In genomic region chr9:116450378-116451139, GRCh38 we compare ENCODE assay signal across 8 cellular contexts.
DNase-seq lines count a peak whose midpoint lies in the region; ATAC-seq, FAIRE-seq and TF ChIP-seq lines count a peak whose summit lies in the region.

No MANE protein-coding gene starts in this region.

- CTCF ChIA-PET in GM12878 (lab: Yijun Ruan, JAX) (interaction anchor here (0.6 kb wide), 1 partner anchor 35 kb away, joined by 3 read pairs; no protein-coding TSS in a partner anchor), Calu3 (lab: Charles Lee) (no interaction called here)

- FAIRE-seq in GM12878 (lab: Jason Lieb, UNC) = no peak

- H4K20me1 ChIP-seq in GM12878 (ENCODE audit: control insufficient read depth, insufficient read depth) = no peaks in the 10 kb centered on the region

- H3K36me3 ChIP-seq in GM12878 (ENCODE audit: control insufficient read depth in 2 of 2, insufficient read depth in 2 of 2, low read length in 1 of 2) (no peaks in the 10 kb centered on the region), skeletal muscle satellite cell (ENCODE audit: insufficient read depth, low read length) (no peaks in the 10 kb centered on the region), HAP-1 (replicated peaks) (no peaks in the 10 kb centered on the region)

- H2AFZ ChIP-seq in GM12878 (ENCODE audit: control insufficient read depth, low read depth, low read length) = no peak overlapping the region

- H3K27me3 ChIP-seq in GM12878 (replicated peaks in 1 of 2; ENCODE audit: control insufficient read depth in 2 of 2, insufficient read depth in 2 of 2, low read length in 1 of 2) (no peaks in the 10 kb centered on the region), skeletal muscle satellite cell (ENCODE audit: control insufficient read depth, insufficient read depth, low read length) (no peaks in the 10 kb centered on the region), HAP-1 (ENCODE audit: low read depth) (no peaks in the 10 kb centered on the region)

- intact Hi-C loops in GM12878 (cut with micrococcal nuclease; ENCODE audit: unreplicated experiment) (loop anchor here (2.0 kb wide), 1 partner anchor 70 kb away; no protein-coding TSS in a partner anchor), Calu3 (cut with micrococcal nuclease; ENCODE audit: unreplicated experiment) (no loop called here)

- TF ChIP-seq EP300 in GM12878 (IDR thresholded peaks at IDR 0.05; ENCODE audit: borderline replicate concordance in 1 of 2, control insufficient read depth in 1 of 2, low read depth in 2 of 2, low read length in 2 of 2) = 0 out of 4 replicates have a peak, but pooled peaks of 1 of the 2 experiments have one; percentile 24

- POLR2A ChIA-PET in GM12878 (lab: Charles Lee) = no interaction called here

- DNase-seq in GM12878 (ENCODE audit: low read depth, low spot score) (peak; percentile 51), HPDE6-E6E7 (ENCODE audit: extremely low spot score) (no peak), Calu3 (no peak), HAP-1 (ENCODE audit: low spot score in 2 of 2) (no peak)

- H3K4me3 Mint-ChIP-seq in Calu3 (ENCODE audit: low read depth, unreplicated experiment) = no peak overlapping the region
- H3K4me3 Mint-ChIP-seq in activated T-helper 17 cell treated with anti-CD3 and anti-CD28 coated beads, Interleukin-2, amount 50 U/mL, for 72 hours = no peak overlapping the region

- WGBS in GM12878 (ENCODE audit: insufficient coverage, insufficient replicate concordance, low lambda C conversion rate, missing lambda C conversion rate) = 29% methylated on average over 3 of the region's 3 CpGs

- no peak overlapping the region for H3K27ac Mint-ChIP-seq in Calu3 (ENCODE audit: unreplicated experiment)
- H3K27ac Mint-ChIP-seq in activated T-helper 17 cell treated with anti-CD3 and anti-CD28 coated beads, Interleukin-2, amount 50 U/mL, for 72 hours = no peak overlapping the region

- no peak overlapping the region for H3K4me3 ChIP-seq in GM12878
- no peak overlapping the region for H3K4me3 ChIP-seq in skeletal muscle satellite cell (ENCODE audit: low read length)
- H3K4me3 ChIP-seq in HAP-1 = no peak overlapping the region

- no peak for TF ChIP-seq RAD21 in GM12878 (IDR thresholded peaks at IDR 0.05; ENCODE audit: insufficient read depth, low read depth, low read length)

- RAD21 ChIA-PET in GM12878 (lab: Charles Lee; ENCODE audit: unreplicated experiment) = interaction anchor here (1.1 kb wide), 1 partner anchor 15 kb away, joined by 3 read pairs; no protein-coding TSS in a partner anchor

- peaks cover 5% of the 10 kb centered on the region for H3K9me3 Mint-ChIP-seq in Calu3 (ENCODE audit: low read depth, unreplicated experiment)
- H3K9me3 Mint-ChIP-seq in activated T-helper 17 cell treated with anti-CD3 and anti-CD28 coated beads, Interleukin-2, amount 50 U/mL, for 72 hours = no peaks in the 10 kb centered on the region

- H3K4me1 ChIP-seq in GM12878 (ENCODE audit: control insufficient read depth, insufficient read depth, low read length) (peaks cover 9% of the 10 kb centered on the region), skeletal muscle satellite cell (ENCODE audit: control insufficient read depth, insufficient read depth, low read length) (peaks cover 8% of the 10 kb centered on the region), HAP-1 (no peaks in the 10 kb centered on the region)

- in situ Hi-C loops in GM12878 (cut with MboI) (no loop called here), HAP-1 (cut with MboI; ENCODE audit: low sequenced_read_pairs) (no loop called here)

- TF ChIP-seq CTCF in GM12878 (IDR thresholded peaks at IDR 0.05 in 2 of 3, conservative IDR thresholded peaks at IDR 0.05 in 1 of 3; ENCODE audit: control insufficient read depth in 2 of 3, extremely low read depth in 1 of 3, insufficient read depth in 1 of 3, low read depth in 3 of 3, low read length in 3 of 3) = no peak
- no peak for TF ChIP-seq CTCF in Calu3 (IDR thresholded peaks at IDR 0.05; ENCODE audit: unreplicated experiment)

- H3K4me1 Mint-ChIP-seq in Calu3 (ENCODE audit: low read depth, unreplicated experiment) = no peaks in the 10 kb centered on the region
- H3K4me1 Mint-ChIP-seq in activated T-helper 17 cell treated with anti-CD3 and anti-CD28 coated beads, Interleukin-2, amount 50 U/mL, for 72 hours = no peaks in the 10 kb centered on the region

- BruUV-seq in GM12878 (replicated peaks; lab: Mats Ljungman, UMichigan) (no TSS peak), Calu3 (replicated peaks; lab: Mats Ljungman, UMichigan) (no TSS peak)

- no peaks in the 10 kb centered on the region for H3K79me2 ChIP-seq in GM12878 (ENCODE audit: control insufficient read depth, insufficient read depth, low read length)

- SMC1A ChIA-PET in GM12878 (lab: Charles Lee; ENCODE audit: uncharacterized antibody, unreplicated experiment) = interaction anchor here (0.6 to 0.7 kb wide), 2 partner anchors 26 to 70 kb away, joined by 3 read pairs; no protein-coding TSS in a partner anchor

- no peak overlapping the region for H3K27ac ChIP-seq in GM12878 (ENCODE audit: control insufficient read depth, insufficient read depth)

- no peak for TF ChIP-seq POLR2A in GM12878 (IDR thresholded peaks at IDR 0.05; ENCODE audit: low read depth, low read length)

- ATAC-seq in GM19438 (IDR thresholded peaks at IDR 0.05; ENCODE audit: low read depth, unreplicated experiment) = peak; percentile 64
- ATAC-seq in HG03095 (IDR thresholded peaks at IDR 0.05; ENCODE audit: unreplicated experiment) = peak; percentile 86
- peak; percentile 94 for ATAC-seq in GM12878
- ATAC-seq in activated T-helper 17 cell treated with anti-CD3 and anti-CD28 coated beads, Interleukin-2, amount 50 U/mL, for 72 hours (replicated peaks) = no peak

- no peaks in the 10 kb centered on the region for H3K36me3 Mint-ChIP-seq in Calu3 (ENCODE audit: insufficient read depth, unreplicated experiment)
- no peaks in the 10 kb centered on the region for H3K36me3 Mint-ChIP-seq in activated T-helper 17 cell treated with anti-CD3 and anti-CD28 coated beads, Interleukin-2, amount 50 U/mL, for 72 hours (ENCODE audit: low read depth)

- H3K9ac ChIP-seq in GM12878 (ENCODE audit: control insufficient read depth, insufficient read depth, low read length) = no peak overlapping the region
- no peak overlapping the region for H3K9ac ChIP-seq in skeletal muscle satellite cell (ENCODE audit: low read depth, low read length)

- H3K4me2 ChIP-seq in GM12878 (ENCODE audit: control insufficient read depth, insufficient read depth) (peak overlapping the region; percentile 38; the same call in 1 of the 2 replicates), skeletal muscle satellite cell (ENCODE audit: low read length) (peak overlapping the region; percentile 19)

- H3K27me3 Mint-ChIP-seq in Calu3 (ENCODE audit: unreplicated experiment) = no peaks in the 10 kb centered on the region
- H3K27me3 Mint-ChIP-seq in activated T-helper 17 cell treated with anti-CD3 and anti-CD28 coated beads, Interleukin-2, amount 50 U/mL, for 72 hours = no peaks in the 10 kb centered on the region

- no peaks in the 10 kb centered on the region for H3K9me3 ChIP-seq in GM12878 (replicated peaks; ENCODE audit: control insufficient read depth, insufficient read depth, low read length)
- H3K9me3 ChIP-seq in skeletal muscle satellite cell (replicated peaks; ENCODE audit: low read length) = no peaks in the 10 kb centered on the region
- H3K9me3 ChIP-seq in HAP-1 = no peaks in the 10 kb centered on the region

TF ChIP-seq in GM12878, 131 proteins besides CTCF, POLR2A, EP300 and RAD21 (continues in another document):
- no peak for TF ChIP-seq ZNF592 (IDR thresholded peaks at IDR 0.05)
- TF ChIP-seq BHLHE40 (IDR thresholded peaks at IDR 0.05; ENCODE audit: borderline replicate concordance in 1 of 2, low read depth in 2 of 2, low read length in 1 of 2) = peak in 1 of 2 experiments; percentile 22; a peak in 1 of 4 replicates
- peak; percentile 36; the same call in 1 of the 2 replicates for TF ChIP-seq IKZF1 (conservative IDR thresholded peaks at IDR 0.05)
- peak; percentile 25 for TF ChIP-seq RUNX3 (IDR thresholded peaks at IDR 0.05; ENCODE audit: low read length)
